8 cellular contexts compared by ENCODE assay signal in the genomic region with DNA sequence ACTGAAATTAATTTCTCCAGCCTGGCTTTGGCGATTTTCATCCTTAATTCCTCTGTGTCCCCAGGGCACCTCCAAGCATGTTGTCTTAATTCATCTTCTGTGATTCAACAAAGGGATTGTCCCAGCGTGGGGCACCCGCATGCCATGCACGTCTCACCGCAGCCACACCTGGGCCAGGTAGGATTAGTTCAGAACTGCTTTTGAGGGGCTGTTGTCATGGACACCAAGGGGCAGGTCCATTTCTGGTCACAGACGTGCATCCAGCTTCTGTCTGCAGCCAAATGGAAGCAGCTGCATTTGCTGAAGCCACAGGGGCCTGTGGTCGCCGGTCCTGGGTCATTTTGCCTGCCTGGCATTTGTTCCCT.
DNase-seq lines count a peak whose midpoint lies in the region; ATAC-seq, FAIRE-seq and TF ChIP-seq lines count a peak whose summit lies in the region.
"Not testable (repeated sequence)": the region's sequence is repeated elsewhere in the genome, so short reads cannot be mapped to it uniquely, and the experiment has no call there.

No MANE protein-coding gene starts in this region.

- 15 to 32% methylated on average over 5 to 8 of the region's 8 CpGs for WGBS in body of pancreas, 2 donors
- 58% methylated on average over 5 of the region's 8 CpGs; no CpG with 5 or more reads in 1 of the 2 experiments for WGBS in H1 (ENCODE audit: extremely low coverage in 1 of 2, insufficient coverage in 1 of 2, insufficient read length in 1 of 2, insufficient replicate concordance in 2 of 2, low coverage in 1 of 2, low lambda C conversion rate in 2 of 2, missing lambda C conversion rate in 1 of 2), 2 experiments
- WGBS in upper lobe of left lung, 2 donors, result 49 to 51% methylated on average over 6 to 7 of the region's 8 CpGs

- H3K56ac ChIP-seq in H1 (replicated peaks; ENCODE audit: insufficient read length, low read depth, low read length), result not testable (repeated sequence)

- not testable (repeated sequence) for H3K14ac ChIP-seq in H1 (ENCODE audit: insufficient read length)

- H3K9me3 ChIP-seq in PC-3 (ENCODE audit: low read length); body of pancreas; H1 (ENCODE audit: insufficient read depth in 2 of 2, low read depth in 1 of 2, low read length in 1 of 2); upper lobe of left lung: not testable (repeated sequence)

- not testable (repeated sequence) for H3K23ac ChIP-seq in H1 (ENCODE audit: insufficient read length)

- peaks cover 12% of the 10 kb centered on the region; the same call in 1 of the 2 replicates for H3K4me1 ChIP-seq in GM23338 (ENCODE audit: insufficient read depth)
- not testable (repeated sequence) for H3K4me1 ChIP-seq in PC-3 (ENCODE audit: insufficient read depth, low read length); body of pancreas
- peaks cover 0 to 17% (median 9%) of the 10 kb centered on the region in 4 experiments; a peak in 5 of 7 replicates for H3K4me1 ChIP-seq in H1 (replicated peaks in 1 of 4; ENCODE audit: control insufficient read depth in 3 of 4, insufficient read depth in 4 of 4, low read length in 3 of 4)
- peaks cover 7 to 15% (median 8%) of the 10 kb centered on the region in 4 donors for H3K4me1 ChIP-seq in upper lobe of left lung

- H3K9me3 Mint-ChIP-seq in GM23338, result peaks cover 16% of the 10 kb centered on the region
- H3K9me3 Mint-ChIP-seq in mesothelial cell of epicardium; progenitor cell of endocrine pancreas (ENCODE audit: low read depth): not testable (repeated sequence)

- H4K8ac ChIP-seq in H1 (ENCODE audit: extremely low read depth, insufficient read depth, low read length), result not testable (repeated sequence)

- not testable (repeated sequence) for H3K4ac ChIP-seq in H1 (replicated peaks; ENCODE audit: insufficient read length, low read depth, low read length)

- not testable (repeated sequence) for H4K20me1 ChIP-seq in GM23338 (replicated peaks; ENCODE audit: insufficient read depth); PC-3 (ENCODE audit: low read length); H1 (replicated peaks in 1 of 2; ENCODE audit: control insufficient read depth in 1 of 2, insufficient read depth in 2 of 2, low read length in 2 of 2)

- not testable (repeated sequence) for H3K23me2 ChIP-seq in H1 (ENCODE audit: low read depth, low read length)

- H3F3A ChIP-seq in GM23338 (replicated peaks; ENCODE audit: low read depth); PC-3 (ENCODE audit: low read length, unreplicated experiment): not testable (repeated sequence)

- H3K9ac ChIP-seq in PC-3 (ENCODE audit: low read length); H1 (replicated peaks in 1 of 4; ENCODE audit: extremely low read depth in 1 of 4, low read depth in 3 of 4, low read length in 3 of 4): not testable (repeated sequence)

- peaks cover 39% of the 10 kb centered on the region for H3K4me1 Mint-ChIP-seq in GM23338
- peaks cover 31% of the 10 kb centered on the region for H3K4me1 Mint-ChIP-seq in mesothelial cell of epicardium
- H3K4me1 Mint-ChIP-seq in progenitor cell of endocrine pancreas (ENCODE audit: low read depth), result peaks cover 22% of the 10 kb centered on the region

- TF ChIP-seq CTCF in GM23338 (conservative IDR thresholded peaks at IDR 0.05; ENCODE audit: low read depth in 2 of 2); PC-3 (conservative IDR thresholded peaks at IDR 0.05; ENCODE audit: low read depth, low read length); body of pancreas (IDR thresholded peaks at IDR 0.05); H1 (IDR thresholded peaks at IDR 0.05; ENCODE audit: control extremely low read depth in 1 of 3, insufficient read depth in 1 of 3, low read depth in 1 of 3, low read length in 3 of 3); mesothelial cell of epicardium (IDR thresholded peaks at IDR 0.05; ENCODE audit: unreplicated experiment); progenitor cell of endocrine pancreas (IDR thresholded peaks at IDR 0.05; ENCODE audit: unreplicated experiment); upper lobe of left lung (IDR thresholded peaks at IDR 0.05): not testable (repeated sequence)

- H2BK12ac ChIP-seq in H1 (ENCODE audit: low read depth, low read length), result not testable (repeated sequence)

- not testable (repeated sequence) for TF ChIP-seq RAD21 in H1 (IDR thresholded peaks at IDR 0.05 in 1 of 2, conservative IDR thresholded peaks at IDR 0.05 in 1 of 2; ENCODE audit: low read depth in 2 of 2, low read length in 2 of 2)

- not testable (repeated sequence) for H3K27ac Mint-ChIP-seq in GM23338
- H3K27ac Mint-ChIP-seq in mesothelial cell of epicardium (peak overlapping the region; percentile 73), progenitor cell of endocrine pancreas (peak overlapping the region; percentile 59)

- peaks cover 14% of the 10 kb centered on the region for H3K27me3 Mint-ChIP-seq in GM23338 (ENCODE audit: insufficient read depth, low read depth, poor library complexity)
- peaks cover 37% of the 10 kb centered on the region for H3K27me3 Mint-ChIP-seq in mesothelial cell of epicardium (ENCODE audit: low read depth)
- H3K27me3 Mint-ChIP-seq in progenitor cell of endocrine pancreas, result not testable (repeated sequence)

- not testable (repeated sequence) for H3K36me3 ChIP-seq in GM23338 (ENCODE audit: insufficient read depth); PC-3 (ENCODE audit: low read depth, low read length); body of pancreas (replicated peaks in 1 of 2; ENCODE audit: insufficient read depth in 1 of 2, low read depth in 2 of 2); H1 (ENCODE audit: control insufficient read depth in 2 of 4, insufficient read depth in 4 of 4, low read length in 3 of 4); upper lobe of left lung

- BruUV-seq in PC-3 (replicated peaks; lab: Mats Ljungman, UMichigan), result not testable (repeated sequence)

- H3K18ac ChIP-seq in H1 (ENCODE audit: extremely low read depth, low read length), result not testable (repeated sequence)

- H3K79me1 ChIP-seq in H1 (ENCODE audit: low read depth, low read length), result not testable (repeated sequence)

- H4K5ac ChIP-seq in H1 (ENCODE audit: insufficient read length, low read depth, low read length), result not testable (repeated sequence)

- H4K91ac ChIP-seq in H1 (replicated peaks; ENCODE audit: insufficient read length, low read length), result not testable (repeated sequence)

- H3K36me3 Mint-ChIP-seq in GM23338 (ENCODE audit: low read depth); mesothelial cell of epicardium; progenitor cell of endocrine pancreas (ENCODE audit: insufficient read depth): not testable (repeated sequence)

- CTCF ChIA-PET in PC-3 (lab: Charles Lee); H1 (lab: Charles Lee; ENCODE audit: partially characterized antibody): not testable (repeated sequence)

- not testable (repeated sequence) for H3K27me3 ChIP-seq in GM23338 (ENCODE audit: insufficient read depth); body of pancreas; H1 (replicated peaks in 1 of 4; ENCODE audit: control insufficient read depth in 3 of 4, extremely low read depth in 1 of 4, insufficient read depth in 3 of 4, low read length in 3 of 4); upper lobe of left lung
- H3K27me3 ChIP-seq in PC-3 (ENCODE audit: low read length), result peaks cover 19% of the 10 kb centered on the region

- H3K27ac ChIP-seq in GM23338 (ENCODE audit: low read depth); H1 (ENCODE audit: low read depth, low read length); upper lobe of left lung: not testable (repeated sequence)
- 0 out of 2 replicates have a peak overlapping the region, but pooled peaks have one; percentile 26 for H3K27ac ChIP-seq in PC-3 (ENCODE audit: low read length)
- peak overlapping the region in 2 of 4 donors; percentile 30 to 52 for H3K27ac ChIP-seq in body of pancreas

- POLR2A ChIA-PET in PC-3 (lab: Charles Lee; ENCODE audit: unreplicated experiment); H1 (lab: Charles Lee; ENCODE audit: partially characterized antibody): not testable (repeated sequence)

- FAIRE-seq in H1 (lab: Jason Lieb, UNC), result peak; percentile 19

- H2AK5ac ChIP-seq in H1 (ENCODE audit: low read depth, low read length), result not testable (repeated sequence)

- peak; percentile 19 for ATAC-seq in GM23338
- ATAC-seq in PC-3, result peak; percentile 11; the same call in 1 of the 2 replicates
- ATAC-seq in body of pancreas, result peak; percentile 22
- ATAC-seq in upper lobe of left lung (ENCODE audit: low FRiP score in 2 of 2), result peak; percentile 3 to 75

- H2BK15ac ChIP-seq in H1 (ENCODE audit: low read length), result not testable (repeated sequence)

- not testable (repeated sequence) for H3K4me2 ChIP-seq in GM23338; H1 (ENCODE audit: insufficient read depth in 1 of 2, low read depth in 2 of 2, low read length in 2 of 2)
- peak overlapping the region; percentile 37; the same call in 1 of the 2 replicates for H3K4me2 ChIP-seq in PC-3 (ENCODE audit: low read length)

- not testable (repeated sequence) for H2BK5ac ChIP-seq in H1 (ENCODE audit: low read depth, low read length)

- intact Hi-C loops in PC-3 (cut with micrococcal nuclease); body of pancreas (cut with DNase I): not testable (repeated sequence)

- H2AFZ ChIP-seq in GM23338; PC-3 (ENCODE audit: low read length); H1 (ENCODE audit: low read length): not testable (repeated sequence)

- TF ChIP-seq EP300 in H1 (IDR thresholded peaks at IDR 0.05; ENCODE audit: borderline replicate concordance in 1 of 2, low read depth in 2 of 2, low read length in 2 of 2); upper lobe of left lung (IDR thresholded peaks at IDR 0.05): not testable (repeated sequence)

- DNase-seq in COLO668 (lab: John Stamatoyannopoulos, UW; ENCODE audit: unreplicated experiment), result peak; percentile 14
- peak; percentile 27 for DNase-seq in GM23338 (ENCODE audit: low spot score)
- not testable (repeated sequence) for DNase-seq in PC-3; body of pancreas; H1 (ENCODE audit: low read depth in 1 of 2, low spot score in 2 of 2); mesothelial cell of epicardium (ENCODE audit: low spot score in 2 of 2, unreplicated experiment in 2 of 2); progenitor cell of endocrine pancreas (ENCODE audit: low spot score, unreplicated experiment); upper lobe of left lung

- H3K4me3 Mint-ChIP-seq in GM23338; mesothelial cell of epicardium; progenitor cell of endocrine pancreas (ENCODE audit: low read depth): not testable (repeated sequence)

- H3K9me2 ChIP-seq in GM23338 (ENCODE audit: insufficient read depth); PC-3 (replicated peaks; ENCODE audit: low read length): not testable (repeated sequence)

- H3K4me3 ChIP-seq in GM23338; PC-3 (ENCODE audit: low read length); body of pancreas; H1 (ENCODE audit: extremely low read depth in 1 of 4, insufficient read depth in 2 of 4, low read depth in 3 of 4, low read length in 4 of 4); upper lobe of left lung: not testable (repeated sequence)

- not testable (repeated sequence) for TF ChIP-seq POLR2A in body of pancreas (IDR thresholded peaks at IDR 0.05); H1 (IDR thresholded peaks at IDR 0.05; ENCODE audit: control extremely low read depth in 1 of 2, low read depth in 2 of 2, low read length in 2 of 2); upper lobe of left lung (IDR thresholded peaks at IDR 0.05)

- H2BK120ac ChIP-seq in H1 (replicated peaks; ENCODE audit: low read depth, low read length), result not testable (repeated sequence)

- H3K79me2 ChIP-seq in GM23338 (replicated peaks; ENCODE audit: insufficient read depth); PC-3 (ENCODE audit: low read length); H1 (ENCODE audit: control insufficient read depth in 1 of 2, insufficient read depth in 2 of 2, low read length in 2 of 2): not testable (repeated sequence)

- not testable (repeated sequence) for H2BK20ac ChIP-seq in H1 (ENCODE audit: low read length)
